In genomic region chr22:42643632-42644421, GRCh38 we compare ENCODE assay signal across 11 cellular contexts. TPM values are rescaled to one million over a fixed set of nuclear protein-coding genes. Genes with fewer than 3 reads are reported as not detected.
DNase-seq lines count a peak whose midpoint lies in the region; ATAC-seq and TF ChIP-seq lines count a peak whose summit lies in the region.
"Had no signal": no experiment of that assay in that cellular context is flagged by ENCODE, and none has a peak within 500 bp of the region (broad histone marks: within the 10 kb centered on the region; RNA-seq: fewer than 3 reads in every experiment).

No MANE protein-coding gene starts in this region.

- H3K4me1 ChIP-seq in HUES64 (ENCODE audit: insufficient read depth, low read length) (peaks cover 27% of the 10 kb centered on the region), body of pancreas (peaks cover 67% of the 10 kb centered on the region), stomach smooth muscle (ENCODE audit: control insufficient read depth, insufficient read depth, low read length) (peaks cover 59% of the 10 kb centered on the region)

- no peak overlapping the region for H3K4me3 ChIP-seq in HUES64 (ENCODE audit: low read length)
- no peak overlapping the region for H3K4me3 ChIP-seq in body of pancreas
- peak overlapping the region in 1 of 2 donors; percentile 67 for H3K4me3 ChIP-seq in stomach smooth muscle (ENCODE audit: low read length in 2 of 2)

- intact Hi-C loops in body of pancreas (cut with DNase I) = no loop called here

- no peaks in the 10 kb centered on the region for H3K9me3 ChIP-seq in HUES64 (ENCODE audit: insufficient read depth, low read depth, low read length)
- no peaks in the 10 kb centered on the region for H3K9me3 ChIP-seq in body of pancreas
- H3K9me3 ChIP-seq in stomach smooth muscle (ENCODE audit: control insufficient read depth in 2 of 2, low read length in 2 of 2) = no peaks in the 10 kb centered on the region

- 92% methylated on average over 14 of the region's 14 CpGs for WGBS in HUES64
- WGBS in body of pancreas, 2 donors = 73 to 87% methylated on average over 8 to 14 of the region's 14 CpGs

- H3K36me3 ChIP-seq in HUES64 (ENCODE audit: insufficient read depth, low read length) = no peaks in the 10 kb centered on the region
- no peaks in the 10 kb centered on the region for H3K36me3 ChIP-seq in body of pancreas (replicated peaks in 1 of 2; ENCODE audit: insufficient read depth in 1 of 2, low read depth in 2 of 2)
- no peaks in the 10 kb centered on the region for H3K36me3 ChIP-seq in stomach smooth muscle (ENCODE audit: control insufficient read depth in 2 of 2, insufficient read depth in 2 of 2, low read length in 2 of 2)

- no peak for TF ChIP-seq POLR2A in body of pancreas (IDR thresholded peaks at IDR 0.05)

- no peak for TF ChIP-seq CTCF in body of pancreas (IDR thresholded peaks at IDR 0.05)
- no peak for TF ChIP-seq CTCF in endothelial cell (IDR thresholded peaks at IDR 0.05; ENCODE audit: unreplicated experiment)

- H3K4me1 Mint-ChIP-seq in memory B cell (peaks cover 36% of the 10 kb centered on the region), endothelial cell (ENCODE audit: unreplicated experiment) (peaks cover 35% of the 10 kb centered on the region)

- H3K9ac ChIP-seq in HUES64 (ENCODE audit: low read depth, low read length) = 0 out of 2 replicates have a peak overlapping the region, but pooled peaks have one; percentile 46
- peak overlapping the region; percentile 22 to 68 for H3K9ac ChIP-seq in stomach smooth muscle (ENCODE audit: low read length in 2 of 2)

- H3K27ac Mint-ChIP-seq in memory B cell (peak overlapping the region; percentile 71), endothelial cell (ENCODE audit: unreplicated experiment) (no peak overlapping the region)

- H3K36me3 Mint-ChIP-seq in memory B cell (peaks cover 2% of the 10 kb centered on the region), endothelial cell (ENCODE audit: low read depth, unreplicated experiment) (peaks cover 4% of the 10 kb centered on the region)

- no peak for ATAC-seq in body of pancreas
- ATAC-seq in memory B cell (ENCODE audit: low read depth) = no peak
- no peak for ATAC-seq in GM18858 (IDR thresholded peaks at IDR 0.05; ENCODE audit: unreplicated experiment)

- H3K27me3 Mint-ChIP-seq in memory B cell (no peaks in the 10 kb centered on the region), endothelial cell (ENCODE audit: unreplicated experiment) (peaks cover 7% of the 10 kb centered on the region)

- H3K4me3 Mint-ChIP-seq in memory B cell = peak overlapping the region; percentile 53
- no peak overlapping the region for H3K4me3 Mint-ChIP-seq in endothelial cell (ENCODE audit: unreplicated experiment)

- DNase-seq in body of pancreas (no peak), memory B cell (ENCODE audit: low spot score in 2 of 2) (no peak), NCI-H82 (lab: John Stamatoyannopoulos, UW) (no peak), endothelial cell (ENCODE audit: low spot score) (no peak)
- DNase-seq in activated CD8-positive, alpha-beta memory T cell treated with anti-CD3 and anti-CD28 coated beads for 24 hours = no peak
- DNase-seq: activated gamma-delta T cell, COR-L47, SHP77 had no signal

- no peaks in the 10 kb centered on the region for H3K27me3 ChIP-seq in HUES64 (ENCODE audit: insufficient read depth, low read length)
- H3K27me3 ChIP-seq in body of pancreas = no peaks in the 10 kb centered on the region
- no peaks in the 10 kb centered on the region for H3K27me3 ChIP-seq in stomach smooth muscle (ENCODE audit: control insufficient read depth in 1 of 2, insufficient read depth in 2 of 2, low read length in 2 of 2)

- H3K27ac ChIP-seq in HUES64 (ENCODE audit: low read depth, low read length) (peak overlapping the region; percentile 51; the same call in 1 of the 2 replicates), body of pancreas (peak overlapping the region; percentile 33 to 96 (median 92)), stomach smooth muscle (ENCODE audit: low read length) (peak overlapping the region; percentile 85)

- H3K9me3 Mint-ChIP-seq in memory B cell = no peaks in the 10 kb centered on the region
- no peaks in the 10 kb centered on the region for H3K9me3 Mint-ChIP-seq in endothelial cell (ENCODE audit: unreplicated experiment)

RNA-seq across cellular contexts. Expression of gene ATP5MGL, which starts 3.4 kb away (rescaled TPM):
- polyA plus RNA-seq in HUES64 (2013, experiment 1 of 2) = not detected
- not detected for polyA plus RNA-seq in HUES64 (2013, experiment 2 of 2)
- total RNA-seq in body of pancreas (not detected), endothelial cell (ENCODE audit: unreplicated experiment) (0.82 TPM)

RNA-seq across cellular contexts. Expression of gene CYB5R3, which starts 5.4 kb away (rescaled TPM):
- polyA plus RNA-seq in HUES64 (2013, experiment 1 of 2) = 71.0 TPM
- polyA plus RNA-seq in HUES64 (2013, experiment 2 of 2) = 89.8 TPM
- 10 to 100 TPM; 41.8 to 50.8 TPM for total RNA-seq in body of pancreas
- 125 TPM for total RNA-seq in endothelial cell (ENCODE audit: unreplicated experiment)

RNA-seq across cellular contexts. Expression of gene POLDIP3, which starts 29.1 kb away (rescaled TPM):
- 53.0 TPM for polyA plus RNA-seq in HUES64 (2013, experiment 1 of 2)
- polyA plus RNA-seq in HUES64 (2013, experiment 2 of 2) = 51.9 TPM
- total RNA-seq in body of pancreas (10 to 100 TPM; 23.1 to 30.6 TPM), endothelial cell (ENCODE audit: unreplicated experiment) (50.0 TPM)
